In the genomic region with DNA sequence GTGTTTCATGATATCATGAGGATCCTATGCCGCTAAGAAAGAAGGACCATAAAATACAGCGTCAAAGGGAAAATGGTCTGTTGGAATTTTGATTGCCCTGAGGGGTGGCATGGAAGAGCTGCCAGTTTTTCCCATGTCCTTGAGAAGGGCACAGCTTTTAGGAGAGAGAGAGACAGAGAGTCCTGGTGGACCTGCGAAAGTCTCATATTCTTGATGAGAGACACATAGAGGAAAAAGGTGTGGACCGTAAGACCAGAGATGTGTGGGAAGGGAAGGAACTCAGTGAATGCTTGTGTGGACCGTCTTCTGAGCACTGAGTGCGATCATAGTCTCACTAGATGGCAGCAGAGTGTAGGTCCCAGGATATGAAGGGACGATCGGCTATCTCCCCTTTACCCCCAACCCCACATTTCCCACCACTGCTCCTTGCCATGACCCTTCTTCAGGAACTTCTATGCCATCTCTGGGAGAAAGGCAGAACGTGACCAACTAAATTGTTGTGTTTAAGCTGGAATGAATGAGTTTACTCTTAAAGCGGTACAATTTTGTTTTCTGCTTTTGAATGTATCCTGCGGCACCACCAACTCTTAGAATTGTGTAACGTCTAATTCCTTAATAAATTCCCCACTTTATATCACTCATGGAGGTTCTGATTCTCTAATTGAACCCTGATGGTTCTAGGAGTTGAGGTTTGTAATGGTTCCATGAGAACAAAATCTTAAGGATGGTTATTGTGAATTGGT, we compare ENCODE assay signal across 8 cellular contexts.
A peak's percentile ranks its signal among the peaks of the same experiment; 100 is the strongest.
DNase-seq lines count a peak whose midpoint lies in the region; ATAC-seq and TF ChIP-seq lines count a peak whose summit lies in the region.

No MANE protein-coding gene starts in this region.

- peaks cover 20% of the 10 kb centered on the region for H3K27me3 Mint-ChIP-seq in brain

- H3K4me1 Mint-ChIP-seq in brain = no peaks in the 10 kb centered on the region

- intact Hi-C loops in left lung (cut with DNase I) = no loop called here

- no peaks in the 10 kb centered on the region for H3K9me3 ChIP-seq in AG04450 (ENCODE audit: control insufficient read depth, insufficient read depth, low read length)
- H3K9me3 ChIP-seq in left lung = no peaks in the 10 kb centered on the region

- no peaks in the 10 kb centered on the region for H3K9me3 Mint-ChIP-seq in brain

- DNase-seq in AG04450 (ENCODE audit: low read depth, low spot score) (no peak), GM04503 (ENCODE audit: low read depth) (peak; percentile 6), NCI-H2227 treated with DMSO at 0.1 percent for 48 hours (lab: John Stamatoyannopoulos, UW) (peak; percentile 14), left lung (no peak), OCI-M2 (lab: John Stamatoyannopoulos, UW; ENCODE audit: unreplicated experiment) (no peak)
- no peak for DNase-seq in effector CD4-positive, alpha-beta T cell

- ATAC-seq in HG02623 (IDR thresholded peaks at IDR 0.05; ENCODE audit: unreplicated experiment) = peak; percentile 70
- peak; percentile 87 for ATAC-seq in left lung

- H3K36me3 ChIP-seq in left lung = no peaks in the 10 kb centered on the region

- H3K4me3 ChIP-seq in AG04450 (ENCODE audit: low read depth, low read length) (no peak overlapping the region), left lung (no peak overlapping the region)

- H3K27me3 ChIP-seq in AG04450 (ENCODE audit: control insufficient read depth, insufficient read depth, low read length) (no peaks in the 10 kb centered on the region), left lung (no peaks in the 10 kb centered on the region)

- H3K4me3 Mint-ChIP-seq in brain = no peak overlapping the region

- H3K4me1 ChIP-seq in left lung = no peaks in the 10 kb centered on the region

- TF ChIP-seq CTCF in AG04450 (IDR thresholded peaks at IDR 0.05; ENCODE audit: low read depth, low read length) = peak; percentile 66
- TF ChIP-seq CTCF in brain (conservative IDR thresholded peaks at IDR 0.05) = peak; percentile 75 to 81
- peak in 1 of 2 donors; percentile 28 for TF ChIP-seq CTCF in left lung (IDR thresholded peaks at IDR 0.05)

- CTCF ChIA-PET in AG04450 (lab: Charles Lee) = interaction anchor here (0.6 to 3.3 kb wide), 16 partner anchors 9 to 521 kb away, joined by 3 to 30 read pairs (median 4); no protein-coding TSS in a partner anchor

- no peak overlapping the region for H3K27ac Mint-ChIP-seq in brain

- POLR2A ChIA-PET in AG04450 (lab: Yijun Ruan, JAX) = no interaction called here

- H3K36me3 Mint-ChIP-seq in brain = no peaks in the 10 kb centered on the region

- H3K27ac ChIP-seq in AG04450 (ENCODE audit: low read depth, low read length) = no peak overlapping the region
- no peak overlapping the region for H3K27ac ChIP-seq in left lung

Comparison
In these comparisons a context has a peak if more than half of its experiments do, and no peak if none do; other contexts are left out.
1. DNase-seq: peak in GM04503 (single experiment) and NCI-H2227 treated with DMSO at 0.1 percent for 48 hours (single experiment); none in AG04450 (single experiment), left lung (0 of 2), effector CD4-positive, alpha-beta T cell (single experiment) and OCI-M2 (single experiment).